29 cellular contexts compared by ENCODE assay signal in genomic region chr2:152071518-152071917, GRCh38.
"Had no signal": no experiment of that assay in that cellular context is flagged by ENCODE, and none has a peak within 500 bp of the region (broad histone marks: within the 10 kb centered on the region; RNA-seq: fewer than 3 reads in every experiment).

No MANE protein-coding gene starts in this region.

- H3K4me3 ChIP-seq: MG63, PC-9 had no signal

- H3K4me2 ChIP-seq: PC-9 had no signal

- DNase-seq: activated CD4-positive, alpha-beta memory T cell treated with anti-CD3 and anti-CD28 coated beads, Interleukin-2, amount 10 ng/mL, durations not matched to agents 7 days and 5 days; activated CD4-positive, alpha-beta T cell treated with anti-CD3 and anti-CD28 coated beads for 1 hour; activated CD4-positive, alpha-beta T cell treated with anti-CD3 and anti-CD28 coated beads for 48 hours; activated CD4-positive, CD25-positive, alpha-beta regulatory T cell; activated CD8-positive, alpha-beta memory T cell treated with anti-CD3 and anti-CD28 coated beads for 24 hours; activated CD8-positive, alpha-beta memory T cell treated with anti-CD3 and anti-CD28 coated beads, Interleukin-2, amount 10 ng/mL, durations not matched to agents 7 days and 5 days; activated CD8-positive, alpha-beta memory T cell treated with anti-CD3 and anti-CD28 coated beads, Interleukin-2, amount 50 U/mL, for 48 hours; activated effector memory CD4-positive, alpha-beta T cell treated with Interleukin-2 at 50 U/mL for 16 hours; activated naive CD4-positive, alpha-beta T cell treated with anti-CD3 and anti-CD28 coated beads, Interleukin-2, amount 10 ng/mL, durations not matched to agents 7 days and 5 days; activated naive CD8-positive, alpha-beta T cell treated with anti-CD3 and anti-CD28 coated beads, Interleukin-2, amount 50 U/mL, for 24 hours; activated T-cell treated with anti-CD3 and anti-CD28 coated beads, Interleukin-2, amount 50 U/mL, for 48 hours; anterior cingulate cortex; caudate nucleus; cerebellar nuclear complex; MG63; NCI-H1092; NCI-H1436 treated with DMSO at 0.1 percent for 48 hours; NCI-H1694 treated with DMSO at 0.1 percent for 48 hours; NCI-H2029; NCI-H345; NCI-H524 treated with DMSO at 0.1 percent for 48 hours; NK-92 treated with Interleukin-12 subunit alpha and Interleukin-12 subunit beta, amount 100 ng/mL, for 24 hours; PC-9; SIG-M5; T1000; WERI-Rb-1 had no signal

- H3K27me3 ChIP-seq: MG63 had no signal

- ATAC-seq: activated CD8-positive, alpha-beta memory T cell treated with anti-CD3 and anti-CD28 coated beads, Interleukin-2, amount 10 ng/mL, durations not matched to agents 7 days and 5 days; activated naive CD8-positive, alpha-beta T cell treated with anti-CD3 and anti-CD28 coated beads, Interleukin-2, amount 50 U/mL, for 24 hours; Right ventricle myocardium inferior; SK-N-SH treated with all-trans-retinoic acid at 6 μM for 48 hours had no signal

- H3K9me3 ChIP-seq: MG63 had no signal

- H3K27ac ChIP-seq: PC-9, RWPE1, WERI-Rb-1 had no signal

- H2AFZ ChIP-seq: PC-9 had no signal

- H3K36me3 ChIP-seq: MG63, WERI-Rb-1 had no signal
